ENCODE assay signal across 14 cellular contexts in the genomic region with DNA sequence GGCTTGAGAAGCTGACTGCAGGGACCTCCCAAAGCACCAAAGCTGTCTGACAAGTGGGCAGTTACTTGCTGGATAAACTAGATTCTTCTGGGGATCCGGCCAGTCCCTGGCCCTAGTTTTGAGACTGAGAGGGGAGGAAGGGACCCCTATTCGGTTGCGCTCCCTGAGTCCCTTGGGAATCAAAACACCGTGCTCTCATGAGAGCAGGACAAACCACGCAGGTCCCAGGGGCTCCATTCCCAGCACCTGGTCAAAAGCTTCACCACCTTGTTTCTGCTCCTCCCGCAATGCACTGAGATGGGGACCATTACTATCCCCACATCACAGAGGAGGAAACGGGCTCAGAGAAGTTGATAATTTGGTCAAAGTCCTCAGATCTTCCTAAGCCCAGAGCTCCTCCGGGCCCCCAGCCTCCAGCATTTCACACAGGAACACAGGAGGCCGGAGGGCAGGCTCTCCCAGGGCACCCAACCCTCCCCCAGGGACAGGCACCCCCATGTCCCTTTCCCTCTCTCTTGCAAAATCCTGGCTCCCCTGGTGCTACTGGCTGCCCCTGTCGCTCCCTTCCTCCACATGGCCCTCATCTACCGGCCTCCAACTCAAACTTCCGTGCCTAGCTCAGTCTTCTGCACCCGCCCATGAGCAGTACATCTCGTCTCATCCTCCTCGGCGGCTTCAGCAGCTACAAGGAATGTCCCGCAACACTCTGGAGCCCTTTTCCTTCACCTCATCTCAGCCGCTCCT. TPM values are rescaled to one million over a fixed set of nuclear protein-coding genes. Genes with fewer than 3 reads are reported as not detected.
DNase-seq lines count a peak whose midpoint lies in the region; ATAC-seq, FAIRE-seq and TF ChIP-seq lines count a peak whose summit lies in the region.
"Had no signal": no experiment of that assay in that cellular context is flagged by ENCODE, and none has a peak within 500 bp of the region (broad histone marks: within the 10 kb centered on the region; RNA-seq: fewer than 3 reads in every experiment).

No MANE protein-coding gene starts in this region.

- peaks cover 17% of the 10 kb centered on the region for H3K4me1 ChIP-seq in CD4-positive, CD25-positive, alpha-beta regulatory T cell (ENCODE audit: control insufficient read depth, insufficient read depth, low read length, poor library complexity, severe bottlenecking)
- H3K4me1 ChIP-seq in H9 (ENCODE audit: insufficient read depth, low read length) (no peaks in the 10 kb centered on the region; the same call in 1 of the 2 replicates), astrocyte (ENCODE audit: insufficient read depth, low read length) (peaks cover 12% of the 10 kb centered on the region), BE2C (peaks cover 9% of the 10 kb centered on the region; the same call in 1 of the 2 replicates)

- no peak overlapping the region for H2BK120ac ChIP-seq in H9 (ENCODE audit: low read depth, low read length, poor library complexity, severe bottlenecking)

- no peaks in the 10 kb centered on the region for H3K27me3 ChIP-seq in CD4-positive, CD25-positive, alpha-beta regulatory T cell (ENCODE audit: control insufficient read depth, insufficient read depth, low read length)
- no peaks in the 10 kb centered on the region for H3K27me3 ChIP-seq in H9 (ENCODE audit: insufficient read depth, low read length)
- no peaks in the 10 kb centered on the region for H3K27me3 ChIP-seq in astrocyte (ENCODE audit: insufficient read depth, low read length)
- H3K27me3 ChIP-seq in BE2C: no peaks in the 10 kb centered on the region
- no peaks in the 10 kb centered on the region for H3K27me3 ChIP-seq in MG63
- H3K27me3 ChIP-seq: colonic mucosa, hepatocyte, tibial nerve had no signal

- no peaks in the 10 kb centered on the region for H3K79me1 ChIP-seq in H9 (ENCODE audit: insufficient read depth, low read depth, low read length, poor library complexity, severe bottlenecking)

- H3K23me2 ChIP-seq in H9 (ENCODE audit: insufficient read length, low read depth, low read length, poor library complexity, severe bottlenecking): peaks cover 8% of the 10 kb centered on the region

- H3K4ac ChIP-seq in H9 (ENCODE audit: low read depth, low read length): no peak overlapping the region

- no peak overlapping the region for H3K18ac ChIP-seq in H9 (ENCODE audit: insufficient read length, low read depth, low read length)

- H3K36me3 ChIP-seq in CD4-positive, CD25-positive, alpha-beta regulatory T cell (ENCODE audit: control insufficient read depth, insufficient read depth, low read length): peaks cover 4% of the 10 kb centered on the region
- H3K36me3 ChIP-seq in astrocyte (ENCODE audit: insufficient read depth, low read length) (peaks cover 4% of the 10 kb centered on the region), BE2C (peaks cover 31% of the 10 kb centered on the region), MG63 (peaks cover 58% of the 10 kb centered on the region)

- H2AFZ ChIP-seq in H9 (ENCODE audit: low read length) (no peak overlapping the region), astrocyte (ENCODE audit: low read depth, low read length) (no peak overlapping the region)
- H2AFZ ChIP-seq: hepatocyte had no signal

- peaks cover 0 to 28% (median 14%) of the 10 kb centered on the region in 4 donors for H3K4me1 Mint-ChIP-seq in CD4-positive, CD25-positive, alpha-beta regulatory T cell
- H3K4me1 Mint-ChIP-seq in H9 (peaks cover 25 to 28% of the 10 kb centered on the region in 2 experiments), astrocyte (ENCODE audit: low read depth, unreplicated experiment) (peaks cover 11% of the 10 kb centered on the region), natural killer cell (peaks cover 23 to 26% of the 10 kb centered on the region in 2 donors)

- intact Hi-C loops in natural killer cell (cut with micrococcal nuclease): no loop called here

- no peak overlapping the region for H3T11ph ChIP-seq in H9 (ENCODE audit: low read length)

- no peak for ATAC-seq in CD4-positive, CD25-positive, alpha-beta regulatory T cell (ENCODE audit: low read depth in 2 of 2)
- no peak for ATAC-seq in natural killer cell
- ATAC-seq: esophagus mucosa had no signal

- H3K9me3 ChIP-seq in CD4-positive, CD25-positive, alpha-beta regulatory T cell (ENCODE audit: control insufficient read depth in 2 of 2, low read length in 2 of 2): no peaks in the 10 kb centered on the region
- H3K9me3 ChIP-seq in H9 (ENCODE audit: control insufficient read depth, low read depth, low read length) (no peaks in the 10 kb centered on the region), astrocyte (ENCODE audit: insufficient read depth, low read depth, low read length) (no peaks in the 10 kb centered on the region), BE2C (no peaks in the 10 kb centered on the region), MG63 (no peaks in the 10 kb centered on the region)
- H3K9me3 ChIP-seq: colonic mucosa, tibial nerve had no signal

- TF ChIP-seq CTCF in H9 (conservative IDR thresholded peaks at IDR 0.05) (no peak), astrocyte (IDR thresholded peaks at IDR 0.05; ENCODE audit: insufficient read depth, low read depth, low read length) (no peak), natural killer cell (IDR thresholded peaks at IDR 0.05) (no peak), BE2C (IDR thresholded peaks at IDR 0.05; ENCODE audit: low read depth, low read length) (no peak)

- H3K27ac Mint-ChIP-seq in CD4-positive, CD25-positive, alpha-beta regulatory T cell: peak overlapping the region in 2 of 3 donors; percentile 80 to 97
- peak overlapping the region in 2 of 3 experiments; percentile 24 to 79; a peak in 4 of 7 replicates for H3K27ac Mint-ChIP-seq in H9
- no peak overlapping the region for H3K27ac Mint-ChIP-seq in astrocyte (ENCODE audit: unreplicated experiment)
- H3K27ac Mint-ChIP-seq in natural killer cell: peak overlapping the region in 1 of 2 donors; percentile 78

- H3K9ac ChIP-seq in H9 (ENCODE audit: extremely low read depth, insufficient read length, low read length): no peak overlapping the region
- H3K9ac ChIP-seq in astrocyte (ENCODE audit: low read length): no peak overlapping the region

- WGBS in H9 (ENCODE audit: extremely low coverage, insufficient read length, low lambda C conversion rate): no CpG with 5 or more reads among the region's 18 CpGs

- H3K9me3 Mint-ChIP-seq in CD4-positive, CD25-positive, alpha-beta regulatory T cell: no peaks in the 10 kb centered on the region
- H3K9me3 Mint-ChIP-seq in H9 (no peaks in the 10 kb centered on the region), astrocyte (ENCODE audit: unreplicated experiment) (no peaks in the 10 kb centered on the region), natural killer cell (no peaks in the 10 kb centered on the region)

- DNase-seq in CD4-positive, CD25-positive, alpha-beta regulatory T cell: no peak
- DNase-seq in H9 (peak; percentile 28), astrocyte (ENCODE audit: low read depth) (no peak), natural killer cell (no peak), BE2C (no peak), MG63 (no peak), MV-4-11 (lab: John Stamatoyannopoulos, UW) (no peak)
- DNase-seq: amniotic stem cell, colonic mucosa, MM.1S, T1000 had no signal

- no peak overlapping the region for H3K4me3 ChIP-seq in CD4-positive, CD25-positive, alpha-beta regulatory T cell (ENCODE audit: low read depth, low read length)
- no peak overlapping the region for H3K4me3 ChIP-seq in astrocyte (ENCODE audit: insufficient read depth, low read depth, low read length)
- H3K4me3 ChIP-seq in BE2C (ENCODE audit: low read depth, low read length): no peak overlapping the region
- H3K4me3 ChIP-seq in MG63: no peak overlapping the region
- H3K4me3 ChIP-seq: colonic mucosa, hepatocyte, tibial nerve had no signal

- no peak overlapping the region for H3K56ac ChIP-seq in H9 (ENCODE audit: insufficient read length, low read depth, low read length)

- no peak overlapping the region for H2BK5ac ChIP-seq in H9 (ENCODE audit: insufficient read length, low read length)

- no peak overlapping the region for H4K8ac ChIP-seq in H9 (replicated peaks; ENCODE audit: insufficient read length, low read depth, low read length)

- H3K27ac ChIP-seq in CD4-positive, CD25-positive, alpha-beta regulatory T cell (ENCODE audit: insufficient read depth, low read length, poor library complexity, severe bottlenecking): no peak overlapping the region
- H3K27ac ChIP-seq in H9 (ENCODE audit: insufficient read length, low read depth, low read length) (no peak overlapping the region), astrocyte (ENCODE audit: low read depth, low read length) (no peak overlapping the region)
- H3K27ac ChIP-seq: colonic mucosa, hepatocyte had no signal

- no peaks in the 10 kb centered on the region for H3K79me2 ChIP-seq in H9 (ENCODE audit: insufficient read depth, low read length)
- peaks cover 19% of the 10 kb centered on the region for H3K79me2 ChIP-seq in astrocyte (ENCODE audit: insufficient read depth, low read length)

- peak overlapping the region in 3 of 4 donors; percentile 16 to 58 (median 56) for H3K4me3 Mint-ChIP-seq in CD4-positive, CD25-positive, alpha-beta regulatory T cell
- peak overlapping the region in 1 of 2 experiments; percentile 33; a peak in 2 of 5 replicates for H3K4me3 Mint-ChIP-seq in H9
- H3K4me3 Mint-ChIP-seq in astrocyte (ENCODE audit: unreplicated experiment): peak overlapping the region; percentile 69
- peak overlapping the region; percentile 45 for H3K4me3 Mint-ChIP-seq in natural killer cell

- no peaks in the 10 kb centered on the region for H4K20me1 ChIP-seq in H9 (ENCODE audit: control insufficient read depth, insufficient read depth, insufficient read length)
- peaks cover 26% of the 10 kb centered on the region for H4K20me1 ChIP-seq in astrocyte (ENCODE audit: insufficient read depth, low read length)

- H3K4me2 ChIP-seq in H9 (ENCODE audit: insufficient read depth, insufficient read length, low read length) (no peak overlapping the region), astrocyte (ENCODE audit: low read length) (no peak overlapping the region)
- H3K4me2 ChIP-seq: hepatocyte had no signal

- FAIRE-seq in astrocyte (lab: Jason Lieb, UNC): no peak

- no peak overlapping the region for H4K91ac ChIP-seq in H9 (ENCODE audit: insufficient read length, low read depth, low read length)

- H3K23ac ChIP-seq in H9 (ENCODE audit: insufficient read length, low read depth, low read length): no peak overlapping the region

- H2AK5ac ChIP-seq in H9 (ENCODE audit: insufficient read length, low read length): no peak overlapping the region

- H2BK15ac ChIP-seq in H9 (ENCODE audit: low read depth, low read length): no peak overlapping the region

- H2BK20ac ChIP-seq in H9 (ENCODE audit: low read depth, low read length, poor library complexity, severe bottlenecking): no peak overlapping the region

- H3K14ac ChIP-seq in H9 (ENCODE audit: insufficient read depth, low read length): no peak overlapping the region; the same call in 1 of the 2 replicates

- no peaks in the 10 kb centered on the region for H3K27me3 Mint-ChIP-seq in CD4-positive, CD25-positive, alpha-beta regulatory T cell
- H3K27me3 Mint-ChIP-seq in H9 (ENCODE audit: low read depth) (no peaks in the 10 kb centered on the region; the same call in 1 of the 2 replicates), astrocyte (ENCODE audit: low read depth, unreplicated experiment) (no peaks in the 10 kb centered on the region), natural killer cell (ENCODE audit: low read depth in 2 of 2) (no peaks in the 10 kb centered on the region)

- H3K36me3 Mint-ChIP-seq in CD4-positive, CD25-positive, alpha-beta regulatory T cell: peaks cover under 1% of the 10 kb centered on the region
- H3K36me3 Mint-ChIP-seq in H9 (ENCODE audit: insufficient read depth in 1 of 3, low read depth in 3 of 3) (peaks cover 11 to 36% (median 24%) of the 10 kb centered on the region in 3 experiments), astrocyte (ENCODE audit: low read depth, unreplicated experiment) (peaks cover 11% of the 10 kb centered on the region), natural killer cell (no peaks in the 10 kb centered on the region)

- no peak overlapping the region for H4K5ac ChIP-seq in H9 (ENCODE audit: insufficient read length, low read depth, low read length)

- H2BK12ac ChIP-seq in H9 (ENCODE audit: insufficient read length, low read depth, low read length): no peak overlapping the region

RNA-seq across cellular contexts. Expression of a gene that starts 3.3 kb away (rescaled TPM):
- total RNA-seq in CD4-positive, CD25-positive, alpha-beta regulatory T cell: 18.7 TPM
- polyA plus RNA-seq in CD4-positive, CD25-positive, alpha-beta regulatory T cell: 10 to 100 TPM; 16.9 to 24.3 (median 20.1) TPM
- total RNA-seq in H9 (2021) (34.1 and 39.6 TPM in 2 replicates), astrocyte (15.4 and 20.1 TPM in 2 replicates), natural killer cell (10 to 100 TPM; 19.2 to 26.9 (median 22.5) TPM)
- 34.1 TPM for polyA plus RNA-seq in BE2C (2012; ENCODE audit: insufficient read depth, insufficient read length, low read depth)
- total RNA-seq in MG63 (2014; rRNA removed; shearing (Covaris generic); ENCODE audit: low replicate concordance): 27.6 and 49.4 TPM in 2 replicates

RNA-seq across cellular contexts. Expression of a gene that starts 11.2 kb away (rescaled TPM):
- 118 TPM for total RNA-seq in CD4-positive, CD25-positive, alpha-beta regulatory T cell
- 10 to 100 TPM; 58.0 to 68.8 (median 64.8) TPM for polyA plus RNA-seq in CD4-positive, CD25-positive, alpha-beta regulatory T cell
- total RNA-seq in H9 (2021): 108 and 118 TPM in 2 replicates
- total RNA-seq in astrocyte: 58.9 and 65.6 TPM in 2 replicates
- total RNA-seq in natural killer cell: 100 to 1,000 TPM in 1 of 3 donors, 10 to 100 TPM in 2; 68.6 to 110 (median 96.7) TPM
- 342 TPM for polyA plus RNA-seq in BE2C (2012; ENCODE audit: insufficient read depth, insufficient read length, low read depth)
- 75.8 and 100 TPM in 2 replicates for total RNA-seq in MG63 (2014; rRNA removed; shearing (Covaris generic); ENCODE audit: low replicate concordance)

RNA-seq across cellular contexts. Expression of a gene that starts 15.1 kb away (rescaled TPM):
- total RNA-seq in CD4-positive, CD25-positive, alpha-beta regulatory T cell: 3.6 TPM
- 10 to 100 TPM in 3 of 4 donors, 1 to 10 TPM in 1; 8.7 to 16.6 (median 15.8) TPM for polyA plus RNA-seq in CD4-positive, CD25-positive, alpha-beta regulatory T cell
- total RNA-seq in H9 (2021): 5.5 and 6.9 TPM in 2 replicates
- 5.6 and 5.9 TPM in 2 replicates for total RNA-seq in astrocyte
- total RNA-seq in natural killer cell: 1 to 10 TPM; 1.2 to 2.5 (median 2.0) TPM
- 35.9 TPM for polyA plus RNA-seq in BE2C (2012; ENCODE audit: insufficient read depth, insufficient read length, low read depth)
- 40.4 and 54.2 TPM in 2 replicates for total RNA-seq in MG63 (2014; rRNA removed; shearing (Covaris generic); ENCODE audit: low replicate concordance)

RNA-seq across cellular contexts. Expression of a gene that starts 38.3 kb away (rescaled TPM):
- 118 TPM for total RNA-seq in CD4-positive, CD25-positive, alpha-beta regulatory T cell
- polyA plus RNA-seq in CD4-positive, CD25-positive, alpha-beta regulatory T cell: 100 to 1,000 TPM in 1 of 4 donors, 10 to 100 TPM in 3; 77.7 to 112 (median 91.2) TPM
- total RNA-seq in H9 (2021) (59.2 and 63.2 TPM in 2 replicates), astrocyte (65.6 and 72.6 TPM in 2 replicates), natural killer cell (100 to 1,000 TPM in 1 of 3 donors, 10 to 100 TPM in 2; 81.1 to 106 (median 95.2) TPM)
- 228 TPM for polyA plus RNA-seq in BE2C (2012; ENCODE audit: insufficient read depth, insufficient read length, low read depth)
- total RNA-seq in MG63 (2014; rRNA removed; shearing (Covaris generic); ENCODE audit: low replicate concordance): 6.6 and 7.9 TPM in 2 replicates

RNA-seq across cellular contexts. Expression of a gene that starts 47.4 kb away (rescaled TPM):
- 15.5 TPM for total RNA-seq in CD4-positive, CD25-positive, alpha-beta regulatory T cell
- 1 to 10 TPM; 1.7 to 3.6 (median 2.3) TPM for polyA plus RNA-seq in CD4-positive, CD25-positive, alpha-beta regulatory T cell
- total RNA-seq in H9 (2021) (8.3 and 9.7 TPM in 2 replicates), astrocyte (5.1 and 5.2 TPM in 2 replicates), natural killer cell (10 to 100 TPM; 24.9 to 34.0 (median 33.0) TPM)
- polyA plus RNA-seq in BE2C (2012; ENCODE audit: insufficient read depth, insufficient read length, low read depth): 3.9 TPM
- total RNA-seq in MG63 (2014; rRNA removed; shearing (Covaris generic); ENCODE audit: low replicate concordance): 13.4 and 15.2 TPM in 2 replicates
